35 cellular contexts compared by ENCODE assay signal in genomic region chr7:12299367-12299766, GRCh38.
DNase-seq lines count a peak whose midpoint lies in the region; ATAC-seq, FAIRE-seq and TF ChIP-seq lines count a peak whose summit lies in the region.
"Had no signal": no experiment of that assay in that cellular context is flagged by ENCODE, and none has a peak within 500 bp of the region (broad histone marks: within the 10 kb centered on the region; RNA-seq: fewer than 3 reads in every experiment).

No MANE protein-coding gene starts in this region.

- TF ChIP-seq RAD21 in K562 (CRISPR knock-in tag; conservative IDR thresholded peaks at IDR 0.05 in 1 of 2, IDR thresholded peaks at IDR 0.05 in 1 of 2), result no peak

- TF ChIP-seq CTCF in K562 (IDR thresholded peaks at IDR 0.05 in 2 of 3, conservative IDR thresholded peaks at IDR 0.05 in 1 of 3; ENCODE audit: insufficient read depth in 2 of 3, low read depth in 1 of 3, low read length in 3 of 3) (no peak), type B pancreatic cell (conservative IDR thresholded peaks at IDR 0.05) (no peak)

- H3K4me1 ChIP-seq in Karpas-422 (ENCODE audit: low read length) (peaks cover 57% of the 10 kb centered on the region), K562 (replicated peaks in 1 of 2; ENCODE audit: control insufficient read depth in 2 of 2, insufficient read depth in 2 of 2, low read length in 2 of 2) (no peaks in the 10 kb centered on the region)
- H3K4me1 ChIP-seq: A549, Caco-2 had no signal

- intact Hi-C loops in K562 (cut with micrococcal nuclease), result no loop called here

- CTCF ChIA-PET in K562 (lab: Yijun Ruan, JAX; ENCODE audit: low intra/inter-chr PET ratio), result no interaction called here

- POLR2A ChIA-PET in K562 (lab: Yijun Ruan, JAX), result no interaction called here

- in situ Hi-C loops in K562 (cut with MboI), result no loop called here

- peaks cover 3% of the 10 kb centered on the region for H3K27me3 Mint-ChIP-seq in type B pancreatic cell
- H3K27me3 Mint-ChIP-seq: CD4-positive, alpha-beta memory T cell had no signal

- peaks cover 27% of the 10 kb centered on the region for H3K4me1 Mint-ChIP-seq in type B pancreatic cell (ENCODE audit: unreplicated experiment)
- H3K4me1 Mint-ChIP-seq: CD4-positive, CD25-positive, alpha-beta regulatory T cell had no signal

- H3K27ac Mint-ChIP-seq in type B pancreatic cell, result peak overlapping the region; percentile 77
- H3K27ac Mint-ChIP-seq: B cell; CD14-positive monocyte; CD4-positive, alpha-beta memory T cell; CD4-positive, alpha-beta T cell; CD4-positive, CD25-positive, alpha-beta regulatory T cell; CD8-positive, alpha-beta T cell had no signal

- 0 out of 2 replicates have a peak overlapping the region, but pooled peaks have one; percentile 22 for H2AFZ ChIP-seq in Karpas-422 (ENCODE audit: low read length)
- no peak overlapping the region for H2AFZ ChIP-seq in K562 (ENCODE audit: low read depth, low read length)

- no peaks in the 10 kb centered on the region for H3K9me1 ChIP-seq in K562 (ENCODE audit: control insufficient read depth, insufficient read depth, low read length)

- WGBS in K562 (ENCODE audit: insufficient coverage, low coverage, missing lambda C conversion rate), result 15% methylated on average over 3 of the region's 3 CpGs

- H3K36me3 ChIP-seq in Karpas-422 (ENCODE audit: insufficient read depth, low read length) (no peaks in the 10 kb centered on the region), K562 (ENCODE audit: control insufficient read depth, insufficient read depth, low read length) (no peaks in the 10 kb centered on the region)
- H3K36me3 ChIP-seq: BE2C; BLaER1; BLaER1 treated with 17β-estradiol and CSF1 and Interleukin-3, amounts not matched to agents 10 nM and 100 nM had no signal

- H3K4me3 Mint-ChIP-seq in type B pancreatic cell, result peak overlapping the region; percentile 19
- H3K4me3 Mint-ChIP-seq: B cell; CD14-positive monocyte; CD4-positive, alpha-beta memory T cell; CD4-positive, alpha-beta T cell; CD4-positive, CD25-positive, alpha-beta regulatory T cell; CD8-positive, alpha-beta memory T cell; CD8-positive, alpha-beta T cell had no signal

- H3K27me3 ChIP-seq in Karpas-422 (ENCODE audit: low read length) (no peaks in the 10 kb centered on the region), K562 (ENCODE audit: control insufficient read depth in 2 of 2, insufficient read depth in 2 of 2, low read length in 2 of 2) (0 out of 5 replicates have a peak, but pooled peaks cover 0 to 4% of the 10 kb centered on the region in 2 experiments)
- H3K27me3 ChIP-seq: BE2C; BLaER1; BLaER1 treated with 17β-estradiol and CSF1 and Interleukin-3, amounts not matched to agents 10 nM and 100 nM had no signal

- H4K20me1 ChIP-seq in Karpas-422 (ENCODE audit: insufficient read depth, low read depth, low read length), result no peaks in the 10 kb centered on the region
- H4K20me1 ChIP-seq in K562 (replicated peaks; ENCODE audit: control insufficient read depth, insufficient read depth, low read length), result no peaks in the 10 kb centered on the region
- H4K20me1 ChIP-seq: BLaER1; BLaER1 treated with 17β-estradiol and CSF1 and Interleukin-3, amounts not matched to agents 10 nM and 100 nM had no signal

- H3K9me2 ChIP-seq in Karpas-422 (replicated peaks; ENCODE audit: insufficient read depth, low read length), result no peaks in the 10 kb centered on the region

- no peak for TF ChIP-seq POLR2A in K562 (conservative IDR thresholded peaks at IDR 0.05)

- H3K9ac ChIP-seq in Karpas-422 (ENCODE audit: low read length), result no peak overlapping the region
- no peak overlapping the region for H3K9ac ChIP-seq in K562 (ENCODE audit: insufficient read depth in 1 of 2, low read depth in 2 of 2, low read length in 2 of 2)
- H3K9ac ChIP-seq: BLaER1; BLaER1 treated with 17β-estradiol and CSF1 and Interleukin-3, amounts not matched to agents 10 nM and 100 nM had no signal

- H3K4me2 ChIP-seq in Karpas-422 (ENCODE audit: low read depth, low read length, poor library complexity, severe bottlenecking), result peak overlapping the region; percentile 38
- H3K4me2 ChIP-seq in K562 (ENCODE audit: insufficient read depth, low read length), result no peak overlapping the region
- H3K4me2 ChIP-seq: A549; BLaER1; BLaER1 treated with 17β-estradiol and CSF1 and Interleukin-3, amounts not matched to agents 10 nM and 100 nM had no signal

- DNase-seq in Karpas-422, result peak; percentile 58
- no peak for DNase-seq in K562 (ENCODE audit: extremely low read depth in 1 of 4, low spot score in 3 of 4)
- no peak for DNase-seq in type B pancreatic cell (ENCODE audit: extremely low spot score, unreplicated experiment)
- no peak for DNase-seq in foreskin melanocyte
- DNase-seq: 8988T; ACHN; AML-193; BE2C; C1 segment of cervical spinal cord; Caco-2; Calu3; CD4-positive, alpha-beta memory T cell; CD4-positive, alpha-beta T cell; CD4-positive, CD25-positive, alpha-beta regulatory T cell; CD8-positive, alpha-beta memory T cell; CD8-positive, alpha-beta T cell; COR-L47; DMS 273 treated with DMSO at 0.1 percent for 48 hours; DMS153; DMS53; DMS79; DMS79 treated with DMSO at 0.1 percent for 48 hours; DND-41; EL had no signal

- no peaks in the 10 kb centered on the region for H3K9me3 ChIP-seq in Karpas-422 (ENCODE audit: low read length)
- H3K9me3 ChIP-seq in K562 (replicated peaks; ENCODE audit: control insufficient read depth, insufficient read depth, low read depth, low read length), result no peaks in the 10 kb centered on the region
- H3K9me3 ChIP-seq: A549, BE2C, Caco-2 had no signal

- H3K79me2 ChIP-seq in Karpas-422 (ENCODE audit: low read length), result no peaks in the 10 kb centered on the region
- H3K79me2 ChIP-seq in K562 (ENCODE audit: control insufficient read depth, insufficient read depth, low read length), result no peaks in the 10 kb centered on the region

- BruUV-seq in K562 (replicated peaks; lab: Mats Ljungman, UMichigan), result no TSS peak

- H3K4me3 ChIP-seq in Karpas-422 (ENCODE audit: low read length) (no peak overlapping the region), K562 (no peak overlapping the region)
- H3K4me3 ChIP-seq: A549; BLaER1; BLaER1 treated with 17β-estradiol and CSF1 and Interleukin-3, amounts not matched to agents 10 nM and 100 nM had no signal

- peaks cover 7% of the 10 kb centered on the region for H3K36me3 Mint-ChIP-seq in type B pancreatic cell
- H3K36me3 Mint-ChIP-seq: CD14-positive monocyte; CD4-positive, alpha-beta memory T cell; CD4-positive, CD25-positive, alpha-beta regulatory T cell; CD8-positive, alpha-beta memory T cell; CD8-positive, alpha-beta T cell had no signal

- no peak for FAIRE-seq in K562 (lab: Jason Lieb, UNC)
- FAIRE-seq: A204.1, A549, D721Med had no signal

- ATAC-seq in K562 (no peak), GM19455 (IDR thresholded peaks at IDR 0.05; ENCODE audit: unreplicated experiment) (no peak), GM19324 (IDR thresholded peaks at IDR 0.05; ENCODE audit: low FRiP score, unreplicated experiment) (no peak)
- ATAC-seq: A549; CD8-positive, alpha-beta T cell had no signal

- H3K27ac ChIP-seq in Karpas-422 (ENCODE audit: low read length) (peak overlapping the region; percentile 64), K562 (ENCODE audit: extremely low read depth, low read depth, low read length) (no peak overlapping the region)
- H3K27ac ChIP-seq: 22Rv1; A549; BLaER1; BLaER1 treated with 17β-estradiol and CSF1 and Interleukin-3, amounts not matched to agents 10 nM and 100 nM; C4-2B had no signal

- H3K9me3 Mint-ChIP-seq in type B pancreatic cell, result peaks cover 10% of the 10 kb centered on the region
- H3K9me3 Mint-ChIP-seq: CD4-positive, alpha-beta T cell; CD8-positive, alpha-beta memory T cell had no signal

- TF ChIP-seq EP300 in K562 (IDR thresholded peaks at IDR 0.05; ENCODE audit: low read length), result no peak

TF ChIP-seq in K562, 482 proteins besides CTCF, POLR2A, EP300 and RAD21 (continues in another document):
- no peak for TF ChIP-seq FOXA1 (IDR thresholded peaks at IDR 0.05; ENCODE audit: borderline replicate concordance)
- TF ChIP-seq KDM5B (IDR thresholded peaks at IDR 0.05; ENCODE audit: insufficient replicate concordance, low read depth, low read length), result no peak
- TF ChIP-seq KAT8 (IDR thresholded peaks at IDR 0.05; ENCODE audit: low read depth), result no peak
- no peak for TF ChIP-seq JUND (IDR thresholded peaks at IDR 0.05; ENCODE audit: borderline replicate concordance, low read depth, low read length)
- no peak for TF ChIP-seq JUND (tag; IDR thresholded peaks at IDR 0.05; ENCODE audit: borderline replicate concordance, low read depth, low read length)
- no peak for TF ChIP-seq CHD2 (IDR thresholded peaks at IDR 0.05; ENCODE audit: low read depth, low read length)
- TF ChIP-seq BACH1 (tag; IDR thresholded peaks at IDR 0.05), result no peak
